ENCODE assay signal across 17 cellular contexts in genomic region chr3:115086379-115086778, GRCh38.
"Had no signal": no experiment of that assay in that cellular context is flagged by ENCODE, and none has a peak within 500 bp of the region (broad histone marks: within the 10 kb centered on the region; RNA-seq: fewer than 3 reads in every experiment).

No MANE protein-coding gene starts in this region.

- H3K9ac ChIP-seq: parathyroid adenoma had no signal

- DNase-seq: central memory CD4-positive, alpha-beta T cell; esophagus squamous epithelium; heart left ventricle; kidney glomerular epithelial cell; mammary epithelial cell; naive B cell; psoas muscle; retina; right lobe of liver; spleen; stimulated activated CD4-positive, alpha-beta T cell treated with anti-CD3 and anti-CD28 coated beads, Interleukin-15, amount 100 ng/mL, for 24 hours; stimulated activated CD4-positive, alpha-beta T cell treated with anti-CD3 and anti-CD28 coated beads, Interleukin-1b, Interleukin-23, amount 100 ng/mL, for 48 hours; stimulated activated CD4-positive, alpha-beta T cell treated with anti-CD3 and anti-CD28 coated beads, Interleukin-4, amount 100 ng/mL, for 24 hours; stimulated activated naive CD8-positive, alpha-beta T cell treated with anti-CD3 and anti-CD28 coated beads, Interleukin-15, amount 100 ng/mL, for 72 hours had no signal

- H3K4me3 ChIP-seq: esophagus squamous epithelium, heart left ventricle, psoas muscle, right lobe of liver, spleen had no signal

- H2AFZ ChIP-seq: parathyroid adenoma had no signal

- H3K27me3 ChIP-seq: esophagus squamous epithelium, heart left ventricle, right lobe of liver, spleen had no signal

- H3K36me3 ChIP-seq: esophagus squamous epithelium, heart left ventricle, right lobe of liver, spleen had no signal

- H3K27ac ChIP-seq: esophagus squamous epithelium, parathyroid adenoma, psoas muscle, right lobe of liver, spleen had no signal

- H3K9me3 ChIP-seq: esophagus squamous epithelium, heart left ventricle, psoas muscle, right lobe of liver, spleen had no signal

- ATAC-seq: heart left ventricle; left lobe of liver; right lobe of liver; stimulated activated memory B cell treated with anti-CD40 and anti-IgM and Interleukin-4, amounts not matched to agents 10 μg/mL and 1 μg/mL and 100 μg/mL, for 72 hours; stimulated activated naive CD8-positive, alpha-beta T cell treated with anti-CD3 and anti-CD28 coated beads, Interleukin-15, amount 100 ng/mL, for 72 hours had no signal
